ENCODE assay signal across 22 cellular contexts in genomic region chr3:101172516-101172915, GRCh38.
DNase-seq lines count a peak whose midpoint lies in the region; ATAC-seq, FAIRE-seq and TF ChIP-seq lines count a peak whose summit lies in the region.
"Had no signal": no experiment of that assay in that cellular context is flagged by ENCODE, and none has a peak within 500 bp of the region (broad histone marks: within the 10 kb centered on the region; RNA-seq: fewer than 3 reads in every experiment).

No MANE protein-coding gene starts in this region.

- peak overlapping the region; percentile 79 for H3K27ac Mint-ChIP-seq in activated CD8-positive, alpha-beta T cell treated with anti-CD3 and anti-CD28 coated beads for 36 hours
- H3K27ac Mint-ChIP-seq in activated CD8-positive, alpha-beta T cell treated with anti-CD3 and anti-CD28 coated beads, Interleukin-2, amount 10 ng/mL, durations not matched to agents 7 days and 5 days, result no peak overlapping the region
- no peak overlapping the region for H3K27ac Mint-ChIP-seq in endothelial cell (ENCODE audit: unreplicated experiment)
- H3K27ac Mint-ChIP-seq: B cell; CD4-positive, alpha-beta memory T cell had no signal

- H3K79me2 ChIP-seq in PC-9 (ENCODE audit: low read depth), result no peaks in the 10 kb centered on the region

- peaks cover 5% of the 10 kb centered on the region; the same call in 1 of the 2 replicates for H3K9me3 ChIP-seq in PC-9 (ENCODE audit: insufficient read depth, low read depth)

- no peaks in the 10 kb centered on the region for H4K20me1 ChIP-seq in PC-9 (ENCODE audit: insufficient read depth)

- FAIRE-seq in endometrium (lab: Jason Lieb, UNC), result peak; percentile 91
- FAIRE-seq: D721Med, G401.6, GM12891, HepG2, HTR-8/SVneo had no signal

- intact Hi-C loops in activated CD8-positive, alpha-beta T cell treated with anti-CD3 and anti-CD28 coated beads for 36 hours (cut with micrococcal nuclease), result no loop called here
- intact Hi-C loops in PC-9 (cut with micrococcal nuclease; ENCODE audit: unreplicated experiment), result no loop called here

- CTCF ChIA-PET in activated CD8-positive, alpha-beta T cell treated with anti-CD3 and anti-CD28 coated beads for 36 hours (lab: Charles Lee), result no interaction called here
- CTCF ChIA-PET in activated CD8-positive, alpha-beta T cell treated with anti-CD3 and anti-CD28 coated beads, Interleukin-2, amount 10 ng/mL, durations not matched to agents 7 days and 5 days (lab: Charles Lee), result no interaction called here
- CTCF ChIA-PET in BJ (lab: Yijun Ruan, JAX), result no interaction called here
- CTCF ChIA-PET in PC-9 (lab: Charles Lee), result no interaction called here

- peaks cover 19% of the 10 kb centered on the region for H3K4me1 Mint-ChIP-seq in activated CD8-positive, alpha-beta T cell treated with anti-CD3 and anti-CD28 coated beads for 36 hours (ENCODE audit: low read depth)
- H3K4me1 Mint-ChIP-seq in activated CD8-positive, alpha-beta T cell treated with anti-CD3 and anti-CD28 coated beads, Interleukin-2, amount 10 ng/mL, durations not matched to agents 7 days and 5 days (ENCODE audit: low read depth), result peaks cover 2% of the 10 kb centered on the region
- H3K4me1 Mint-ChIP-seq in endothelial cell (ENCODE audit: unreplicated experiment), result peaks cover 5% of the 10 kb centered on the region
- H3K4me1 Mint-ChIP-seq: B cell; CD4-positive, alpha-beta memory T cell had no signal

- 0 out of 2 replicates have a peak, but pooled peaks cover 4% of the 10 kb centered on the region for H3K9me2 ChIP-seq in PC-9 (ENCODE audit: insufficient read depth)

- no peak overlapping the region for H3K4me3 Mint-ChIP-seq in activated CD8-positive, alpha-beta T cell treated with anti-CD3 and anti-CD28 coated beads for 36 hours
- no peak overlapping the region for H3K4me3 Mint-ChIP-seq in activated CD8-positive, alpha-beta T cell treated with anti-CD3 and anti-CD28 coated beads, Interleukin-2, amount 10 ng/mL, durations not matched to agents 7 days and 5 days
- no peak overlapping the region for H3K4me3 Mint-ChIP-seq in endothelial cell (ENCODE audit: unreplicated experiment)
- H3K4me3 Mint-ChIP-seq: B cell; CD4-positive, alpha-beta memory T cell had no signal

- no peaks in the 10 kb centered on the region for H3F3A ChIP-seq in PC-9 (ENCODE audit: insufficient read depth, low read depth)

- no peak overlapping the region for H3K27ac ChIP-seq in PC-9
- H3K27ac ChIP-seq: C4-2B had no signal

- no peak overlapping the region for H2AFZ ChIP-seq in PC-9

- no peak overlapping the region for H3K4me2 ChIP-seq in PC-9

- no peaks in the 10 kb centered on the region for H3K36me3 ChIP-seq in BJ (ENCODE audit: control insufficient read depth, insufficient read depth, low read length)
- no peaks in the 10 kb centered on the region for H3K36me3 ChIP-seq in PC-9 (ENCODE audit: low read depth)

- H3K27me3 ChIP-seq in BJ (ENCODE audit: control insufficient read depth, insufficient read depth, low read length), result no peaks in the 10 kb centered on the region
- no peaks in the 10 kb centered on the region for H3K27me3 ChIP-seq in PC-9 (ENCODE audit: insufficient read depth, low read depth)

- POLR2A ChIA-PET in activated CD8-positive, alpha-beta T cell treated with anti-CD3 and anti-CD28 coated beads for 36 hours (lab: Charles Lee), result no interaction called here
- POLR2A ChIA-PET in activated CD8-positive, alpha-beta T cell treated with anti-CD3 and anti-CD28 coated beads, Interleukin-2, amount 10 ng/mL, durations not matched to agents 7 days and 5 days (lab: Charles Lee), result no interaction called here
- POLR2A ChIA-PET in BJ (lab: Charles Lee) (no interaction called here), PC-9 (lab: Charles Lee; ENCODE audit: unreplicated experiment) (no interaction called here)

- TF ChIP-seq CTCF in activated CD8-positive, alpha-beta T cell treated with anti-CD3 and anti-CD28 coated beads for 36 hours (IDR thresholded peaks at IDR 0.05), result no peak
- TF ChIP-seq CTCF in BJ (IDR thresholded peaks at IDR 0.05; ENCODE audit: insufficient read depth, low read depth, low read length), result no peak
- TF ChIP-seq CTCF in foreskin fibroblast (IDR thresholded peaks at IDR 0.05; ENCODE audit: low read depth, low read length), result no peak
- no peak for TF ChIP-seq CTCF in PC-9 (conservative IDR thresholded peaks at IDR 0.05)
- no peak for TF ChIP-seq CTCF in endothelial cell (IDR thresholded peaks at IDR 0.05; ENCODE audit: unreplicated experiment)

- H3K27me3 Mint-ChIP-seq in activated CD8-positive, alpha-beta T cell treated with anti-CD3 and anti-CD28 coated beads for 36 hours, result peaks cover 3% of the 10 kb centered on the region
- H3K27me3 Mint-ChIP-seq in activated CD8-positive, alpha-beta T cell treated with anti-CD3 and anti-CD28 coated beads, Interleukin-2, amount 10 ng/mL, durations not matched to agents 7 days and 5 days (ENCODE audit: low read depth), result no peaks in the 10 kb centered on the region
- H3K27me3 Mint-ChIP-seq in endothelial cell (ENCODE audit: unreplicated experiment), result no peaks in the 10 kb centered on the region

- no TSS peak for BruUV-seq in PC-9 (replicated peaks; lab: Mats Ljungman, UMichigan)

- peaks cover 1% of the 10 kb centered on the region for H3K9me3 Mint-ChIP-seq in activated CD8-positive, alpha-beta T cell treated with anti-CD3 and anti-CD28 coated beads for 36 hours
- H3K9me3 Mint-ChIP-seq in activated CD8-positive, alpha-beta T cell treated with anti-CD3 and anti-CD28 coated beads, Interleukin-2, amount 10 ng/mL, durations not matched to agents 7 days and 5 days (ENCODE audit: insufficient read depth), result no peaks in the 10 kb centered on the region
- H3K9me3 Mint-ChIP-seq in endothelial cell (ENCODE audit: unreplicated experiment), result no peaks in the 10 kb centered on the region

- ATAC-seq in activated CD8-positive, alpha-beta T cell treated with anti-CD3 and anti-CD28 coated beads for 36 hours, result no peak
- ATAC-seq in activated CD8-positive, alpha-beta T cell treated with anti-CD3 and anti-CD28 coated beads, Interleukin-2, amount 10 ng/mL, durations not matched to agents 7 days and 5 days, result no peak
- no peak for ATAC-seq in GM21786 (IDR thresholded peaks at IDR 0.05; ENCODE audit: unreplicated experiment)
- ATAC-seq: HCT116, HepG2 had no signal

- H3K4me3 ChIP-seq in BJ (ENCODE audit: low read depth, low read length) (no peak overlapping the region), foreskin fibroblast (ENCODE audit: low read depth in 1 of 2, low read length in 2 of 2) (no peak overlapping the region), PC-9 (no peak overlapping the region)

- H3K36me3 Mint-ChIP-seq in activated CD8-positive, alpha-beta T cell treated with anti-CD3 and anti-CD28 coated beads for 36 hours (ENCODE audit: low read depth), result no peaks in the 10 kb centered on the region
- no peaks in the 10 kb centered on the region for H3K36me3 Mint-ChIP-seq in activated CD8-positive, alpha-beta T cell treated with anti-CD3 and anti-CD28 coated beads, Interleukin-2, amount 10 ng/mL, durations not matched to agents 7 days and 5 days (ENCODE audit: low read depth)
- H3K36me3 Mint-ChIP-seq in endothelial cell (ENCODE audit: low read depth, unreplicated experiment), result no peaks in the 10 kb centered on the region
- H3K36me3 Mint-ChIP-seq: CD4-positive, alpha-beta memory T cell had no signal

- no peaks in the 10 kb centered on the region for H3K4me1 ChIP-seq in PC-9 (replicated peaks; ENCODE audit: insufficient read depth)

- DNase-seq in activated CD8-positive, alpha-beta T cell treated with anti-CD3 and anti-CD28 coated beads for 36 hours, result no peak
- DNase-seq in activated CD8-positive, alpha-beta T cell treated with anti-CD3 and anti-CD28 coated beads, Interleukin-2, amount 10 ng/mL, durations not matched to agents 7 days and 5 days, result no peak
- DNase-seq in BJ (ENCODE audit: low read depth), result peak; percentile 24
- peak; percentile 26 to 65 for DNase-seq in foreskin fibroblast
- DNase-seq in PC-9, result no peak
- DNase-seq in endothelial cell (ENCODE audit: low spot score), result no peak
- DNase-seq: ACHN; CD4-positive, alpha-beta memory T cell; COR-L47; DMS153; DMS79 treated with DMSO at 0.1 percent for 48 hours; EL had no signal

Comparison
In these comparisons a context has a peak if more than half of its experiments do, and no peak if none do; other contexts are left out.
1. DNase-seq: peak in BJ (single experiment) and foreskin fibroblast (2 of 2); none in activated CD8-positive, alpha-beta T cell treated with anti-CD3 and anti-CD28 coated beads for 36 hours (single experiment), activated CD8-positive, alpha-beta T cell treated with anti-CD3 and anti-CD28 coated beads, Interleukin-2, amount 10 ng/mL, durations not matched to agents 7 days and 5 days (single experiment), PC-9 (0 of 2) and endothelial cell (single experiment).